ENCODE assay signal across 1 cellular context in the genomic region with DNA sequence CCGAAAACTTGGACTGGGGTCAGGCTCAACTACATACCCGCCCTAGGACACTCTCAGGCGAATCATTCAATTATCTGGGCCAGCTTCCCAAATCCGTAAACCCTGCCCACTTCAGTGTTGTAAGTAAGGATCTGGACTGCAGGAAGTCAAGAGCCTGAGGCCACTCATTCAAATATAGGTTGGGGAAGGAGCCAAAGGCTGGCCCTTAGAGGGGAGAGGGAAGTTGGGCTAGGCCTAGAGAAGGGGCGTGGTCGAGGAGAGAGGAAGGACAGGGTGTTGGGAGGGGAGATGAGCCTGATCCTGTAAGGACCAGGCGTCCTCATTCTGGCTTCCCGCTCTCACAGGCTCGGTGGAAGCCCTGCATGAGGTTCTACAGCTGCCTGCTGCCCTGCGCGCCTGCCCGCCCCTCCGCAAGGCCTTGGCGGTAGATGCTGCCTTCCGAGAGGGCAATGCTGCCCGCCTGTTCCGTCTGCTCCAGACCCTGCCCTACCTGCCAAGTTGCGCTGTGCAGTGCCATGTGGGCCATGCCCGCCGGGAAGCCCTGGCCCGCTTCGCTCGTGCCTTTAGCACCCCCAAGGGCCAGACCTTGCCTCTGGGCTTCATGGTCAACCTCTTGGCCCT.
TF ChIP-seq lines count a peak whose summit lies in the region.

No MANE protein-coding gene starts in this region.

TF ChIP-seq in HEK293, 187 proteins besides CTCF, POLR2A, EP300 and RAD21 (continued from another document):
- TF ChIP-seq, protein P1, sequence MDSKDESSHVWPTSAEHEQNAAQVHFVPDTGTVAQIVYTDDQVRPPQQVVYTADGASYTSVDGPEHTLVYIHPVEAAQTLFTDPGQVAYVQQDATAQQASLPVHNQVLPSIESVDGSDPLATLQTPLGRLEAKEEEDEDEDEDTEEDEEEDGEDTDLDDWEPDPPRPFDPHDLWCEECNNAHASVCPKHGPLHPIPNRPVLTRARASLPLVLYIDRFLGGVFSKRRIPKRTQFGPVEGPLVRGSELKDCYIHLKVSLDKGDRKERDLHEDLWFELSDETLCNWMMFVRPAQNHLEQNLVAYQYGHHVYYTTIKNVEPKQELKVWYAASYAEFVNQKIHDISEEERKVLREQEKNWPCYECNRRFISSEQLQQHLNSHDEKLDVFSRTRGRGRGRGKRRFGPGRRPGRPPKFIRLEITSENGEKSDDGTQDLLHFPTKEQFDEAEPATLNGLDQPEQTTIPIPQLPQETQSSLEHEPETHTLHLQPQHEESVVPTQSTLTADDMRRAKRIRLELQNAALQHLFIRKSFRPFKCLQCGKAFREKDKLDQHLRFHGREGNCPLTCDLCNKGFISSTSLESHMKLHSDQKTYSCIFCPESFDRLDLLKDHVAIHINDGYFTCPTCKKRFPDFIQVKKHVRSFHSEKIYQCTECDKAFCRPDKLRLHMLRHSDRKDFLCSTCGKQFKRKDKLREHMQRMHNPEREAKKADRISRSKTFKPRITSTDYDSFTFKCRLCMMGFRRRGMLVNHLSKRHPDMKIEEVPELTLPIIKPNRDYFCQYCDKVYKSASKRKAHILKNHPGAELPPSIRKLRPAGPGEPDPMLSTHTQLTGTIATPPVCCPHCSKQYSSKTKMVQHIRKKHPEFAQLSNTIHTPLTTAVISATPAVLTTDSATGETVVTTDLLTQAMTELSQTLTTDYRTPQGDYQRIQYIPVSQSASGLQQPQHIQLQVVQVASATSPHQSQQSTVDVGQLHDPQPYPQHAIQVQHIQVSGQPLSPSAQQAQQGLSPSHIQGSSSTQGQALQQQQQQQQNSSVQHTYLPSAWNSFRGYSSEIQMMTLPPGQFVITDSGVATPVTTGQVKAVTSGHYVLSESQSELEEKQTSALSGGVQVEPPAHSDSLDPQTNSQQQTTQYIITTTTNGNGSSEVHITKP (tag by site-specific recombination; IDR thresholded peaks at IDR 0.05) = peak; percentile 56; the same call in 1 of the 2 replicates
- TF ChIP-seq YY1 (tag by site-specific recombination; IDR thresholded peaks at IDR 0.05) (no peak), GLI4 (tag by site-specific recombination; IDR thresholded peaks at IDR 0.05) (no peak), ZNF600 (tag by site-specific recombination; IDR thresholded peaks at IDR 0.05) (peak; percentile 47; the same call in 1 of the 2 replicates)
- TF ChIP-seq, protein P2, sequence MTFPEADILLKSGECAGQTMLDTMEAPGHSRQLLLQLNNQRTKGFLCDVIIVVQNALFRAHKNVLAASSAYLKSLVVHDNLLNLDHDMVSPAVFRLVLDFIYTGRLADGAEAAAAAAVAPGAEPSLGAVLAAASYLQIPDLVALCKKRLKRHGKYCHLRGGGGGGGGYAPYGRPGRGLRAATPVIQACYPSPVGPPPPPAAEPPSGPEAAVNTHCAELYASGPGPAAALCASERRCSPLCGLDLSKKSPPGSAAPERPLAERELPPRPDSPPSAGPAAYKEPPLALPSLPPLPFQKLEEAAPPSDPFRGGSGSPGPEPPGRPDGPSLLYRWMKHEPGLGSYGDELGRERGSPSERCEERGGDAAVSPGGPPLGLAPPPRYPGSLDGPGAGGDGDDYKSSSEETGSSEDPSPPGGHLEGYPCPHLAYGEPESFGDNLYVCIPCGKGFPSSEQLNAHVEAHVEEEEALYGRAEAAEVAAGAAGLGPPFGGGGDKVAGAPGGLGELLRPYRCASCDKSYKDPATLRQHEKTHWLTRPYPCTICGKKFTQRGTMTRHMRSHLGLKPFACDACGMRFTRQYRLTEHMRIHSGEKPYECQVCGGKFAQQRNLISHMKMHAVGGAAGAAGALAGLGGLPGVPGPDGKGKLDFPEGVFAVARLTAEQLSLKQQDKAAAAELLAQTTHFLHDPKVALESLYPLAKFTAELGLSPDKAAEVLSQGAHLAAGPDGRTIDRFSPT (tag by site-specific recombination; IDR thresholded peaks at IDR 0.05) = peak; percentile 56; the same call in 1 of the 2 replicates
